ENCODE assay signal across 11 cellular contexts in the genomic region with DNA sequence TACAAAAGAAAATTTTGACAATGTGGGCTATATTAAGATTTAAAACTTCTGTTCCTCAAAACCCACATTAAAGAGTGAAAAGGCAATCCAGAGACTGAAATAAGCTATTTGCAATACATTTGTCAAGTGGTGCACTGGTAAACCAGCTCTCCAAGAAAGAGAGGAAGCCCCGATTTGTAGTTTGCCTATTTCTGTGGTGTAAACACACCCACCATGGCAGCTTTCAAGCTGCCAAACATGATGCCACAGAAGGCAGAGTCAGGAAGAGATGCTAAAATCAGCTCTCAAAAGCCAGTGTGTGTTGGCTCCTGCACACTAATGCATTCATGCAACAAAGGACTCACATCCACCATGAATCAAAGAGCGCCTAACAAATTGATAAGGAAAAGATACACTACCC. TPM values are rescaled to one million over a fixed set of nuclear protein-coding genes. Genes with fewer than 3 reads are reported as not detected.
A peak's percentile ranks its signal among the peaks of the same experiment; 100 is the strongest.
DNase-seq lines count a peak whose midpoint lies in the region; ATAC-seq and TF ChIP-seq lines count a peak whose summit lies in the region.
"Had no signal": no experiment of that assay in that cellular context is flagged by ENCODE, and none has a peak within 500 bp of the region (broad histone marks: within the 10 kb centered on the region; RNA-seq: fewer than 3 reads in every experiment).

No MANE protein-coding gene starts in this region.

- no peaks in the 10 kb centered on the region for H3K27me3 Mint-ChIP-seq in stimulated activated naive CD8-positive, alpha-beta T cell treated with anti-CD3 and anti-CD28 coated beads, Interleukin-15, Interleukin-2, amounts not matched to agents 100 ng/mL and 50 ng/mL, for 24 hours

- H3K79me2 ChIP-seq in OCI-LY7 (ENCODE audit: insufficient read depth, low read depth, low read length), result peaks cover 86% of the 10 kb centered on the region
- H3K79me2 ChIP-seq: parathyroid adenoma had no signal

- BruUV-seq in OCI-LY7 (replicated peaks; lab: Mats Ljungman, UMichigan), result no TSS peak

- H3K27ac ChIP-seq in OCI-LY7 (ENCODE audit: low read depth, low read length, poor library complexity, severe bottlenecking), result no peak overlapping the region
- H3K27ac ChIP-seq: parathyroid adenoma had no signal

- H3K4me2 ChIP-seq in OCI-LY7 (ENCODE audit: low read length), result peak overlapping the region; percentile 48

- DNase-seq in stimulated activated naive CD8-positive, alpha-beta T cell treated with anti-CD3 and anti-CD28 coated beads, Interleukin-15, Interleukin-2, amounts not matched to agents 100 U/mL and 50 U/mL, for 24 hours, result no peak
- DNase-seq in OCI-LY7 (ENCODE audit: low spot score), result no peak
- no peak for DNase-seq in ecto neural progenitor cell (ENCODE audit: low spot score)
- no peak for DNase-seq in AG08395 (ENCODE audit: low spot score)
- DNase-seq in HuH-7 (ENCODE audit: low spot score), result no peak
- DNase-seq in BE2C, result no peak
- DNase-seq: islet precursor cell, SW 1271 had no signal

- H3K4me1 ChIP-seq in OCI-LY7 (ENCODE audit: insufficient read depth, low read length, poor library complexity, severe bottlenecking) (peaks cover 64% of the 10 kb centered on the region), BE2C (peaks cover 6% of the 10 kb centered on the region)
- H3K4me1 ChIP-seq: parathyroid adenoma had no signal

- H3K36me3 ChIP-seq in OCI-LY7 (ENCODE audit: insufficient read depth, low read length), result peaks cover 100% of the 10 kb centered on the region
- no peaks in the 10 kb centered on the region for H3K36me3 ChIP-seq in BE2C

- H4K20me1 ChIP-seq in OCI-LY7 (ENCODE audit: insufficient read depth, low read length), result peaks cover 40% of the 10 kb centered on the region

- no peaks in the 10 kb centered on the region for H3K27me3 ChIP-seq in BE2C

- POLR2A ChIA-PET in OCI-LY7 (lab: Charles Lee), result interaction anchor here (1.1 to 7.9 kb wide), 10 partner anchors 9 to 63 kb away, joined by 3 to 69 read pairs (median 7); no protein-coding TSS in a partner anchor

- peaks cover 56% of the 10 kb centered on the region for H3K36me3 Mint-ChIP-seq in stimulated activated naive CD8-positive, alpha-beta T cell treated with anti-CD3 and anti-CD28 coated beads, Interleukin-15, Interleukin-2, amounts not matched to agents 100 ng/mL and 50 ng/mL, for 24 hours (ENCODE audit: low read depth)

- peak overlapping the region; percentile 57 for H3K4me3 Mint-ChIP-seq in stimulated activated naive CD8-positive, alpha-beta T cell treated with anti-CD3 and anti-CD28 coated beads, Interleukin-15, Interleukin-2, amounts not matched to agents 100 ng/mL and 50 ng/mL, for 24 hours

- CTCF ChIA-PET in OCI-LY7 (lab: Charles Lee; ENCODE audit: unreplicated experiment), result interaction anchor here (1.4 to 2.5 kb wide), 2 partner anchors 9 to 13 kb away, joined by 4 to 6 read pairs; no protein-coding TSS in a partner anchor

- no peaks in the 10 kb centered on the region for H3K9me3 ChIP-seq in OCI-LY7 (ENCODE audit: low read length)
- H3K9me3 ChIP-seq in BE2C, result no peaks in the 10 kb centered on the region

- H3K4me1 Mint-ChIP-seq in stimulated activated naive CD8-positive, alpha-beta T cell treated with anti-CD3 and anti-CD28 coated beads, Interleukin-15, Interleukin-2, amounts not matched to agents 100 ng/mL and 50 ng/mL, for 24 hours (ENCODE audit: low read depth), result peaks cover 70% of the 10 kb centered on the region

- no peaks in the 10 kb centered on the region for H3K9me3 Mint-ChIP-seq in stimulated activated naive CD8-positive, alpha-beta T cell treated with anti-CD3 and anti-CD28 coated beads, Interleukin-15, Interleukin-2, amounts not matched to agents 100 ng/mL and 50 ng/mL, for 24 hours

- no peak overlapping the region for H2AFZ ChIP-seq in OCI-LY7 (ENCODE audit: low read length)
- H2AFZ ChIP-seq: parathyroid adenoma had no signal

- H3K27ac Mint-ChIP-seq in stimulated activated naive CD8-positive, alpha-beta T cell treated with anti-CD3 and anti-CD28 coated beads, Interleukin-15, Interleukin-2, amounts not matched to agents 100 ng/mL and 50 ng/mL, for 24 hours, result peak overlapping the region; percentile 77

- intact Hi-C loops in OCI-LY7 (cut with micrococcal nuclease; ENCODE audit: unreplicated experiment), result no loop called here

- no peak for TF ChIP-seq CTCF in OCI-LY7 (conservative IDR thresholded peaks at IDR 0.05; ENCODE audit: low read length)
- TF ChIP-seq CTCF in BE2C (IDR thresholded peaks at IDR 0.05; ENCODE audit: low read depth, low read length), result no peak

- peak overlapping the region; percentile 2 for H3K4me3 ChIP-seq in OCI-LY7 (ENCODE audit: low read depth, low read length, poor library complexity, severe bottlenecking)
- H3K4me3 ChIP-seq in BE2C (ENCODE audit: low read depth, low read length), result no peak overlapping the region

- no peaks in the 10 kb centered on the region for H3K9me2 ChIP-seq in OCI-LY7 (ENCODE audit: insufficient read depth, low read length)

- ATAC-seq in stimulated activated naive CD8-positive, alpha-beta T cell treated with anti-CD3 and anti-CD28 coated beads, Interleukin-15, Interleukin-2, amounts not matched to agents 100 U/mL and 50 U/mL, for 24 hours, result no peak
- ATAC-seq in HG02763 (IDR thresholded peaks at IDR 0.05; ENCODE audit: unreplicated experiment), result peak; percentile 20

RNA-seq across cellular contexts. Expression of gene RFTN1, which starts 17.5 kb away (rescaled TPM):
- total RNA-seq in OCI-LY7 (2014; rRNA removed; shearing (Covaris generic)), result 76.6 and 81.8 TPM in 2 replicates
- total RNA-seq in OCI-LY7 (2022), result 138 and 152 TPM in 2 replicates
- 1.3 TPM for polyA plus RNA-seq in BE2C (2012; ENCODE audit: insufficient read depth, insufficient read length, low read depth)
